14 cellular contexts compared by ENCODE assay signal in genomic region chr5:523658-524441, GRCh38. TPM values are rescaled to one million over a fixed set of nuclear protein-coding genes. Genes with fewer than 3 reads are reported as not detected.
DNase-seq lines count a peak whose midpoint lies in the region; ATAC-seq, FAIRE-seq and TF ChIP-seq lines count a peak whose summit lies in the region.
"Had no signal": no experiment of that assay in that cellular context is flagged by ENCODE, and none has a peak within 500 bp of the region (broad histone marks: within the 10 kb centered on the region; RNA-seq: fewer than 3 reads in every experiment).

No MANE protein-coding gene starts in this region.

- no peaks in the 10 kb centered on the region for H4K20me1 ChIP-seq in astrocyte (ENCODE audit: insufficient read depth, low read length)

- no peak for FAIRE-seq in astrocyte (lab: Jason Lieb, UNC)
- FAIRE-seq: colon, G401.6 had no signal

- ATAC-seq in heart left ventricle (no peak), left cardiac atrium (no peak), HG03571 (IDR thresholded peaks at IDR 0.05; ENCODE audit: unreplicated experiment) (no peak)
- ATAC-seq: gastrocnemius medialis had no signal

- H4K8ac ChIP-seq in mesenchymal stem cell (ENCODE audit: low read length): no peak overlapping the region

- intact Hi-C loops in heart left ventricle (cut with DNase I) (no loop called here), left cardiac atrium (cut with DNase I) (no loop called here)

- DNase-seq in heart left ventricle: no peak
- DNase-seq in left cardiac atrium: no peak
- no peak for DNase-seq in astrocyte (ENCODE audit: low read depth)
- no peak for DNase-seq in mesenchymal stem cell
- no peak for DNase-seq in type B pancreatic cell (ENCODE audit: extremely low spot score, unreplicated experiment)
- no peak for DNase-seq in NCI-H2107 treated with DMSO at 0.1 percent for 48 hours (lab: John Stamatoyannopoulos, UW; ENCODE audit: unreplicated experiment)
- no peak for DNase-seq in dedifferentiated amniotic fluid mesenchymal stem cell (ENCODE audit: extremely low spot score)
- DNase-seq: activated CD4-positive, alpha-beta T cell treated with anti-CD3 and anti-CD28 coated beads, Interleukin-2, amount 10 ng/mL, durations not matched to agents 24 days and 14 days; activated gamma-delta T cell treated with Interleukin-2 at 50 U/mL for 16 hours; gastrocnemius medialis; trophoblast cell had no signal

- H3K79me1 ChIP-seq in mesenchymal stem cell (replicated peaks; ENCODE audit: low read length, poor library complexity, severe bottlenecking): no peaks in the 10 kb centered on the region

- no peak overlapping the region for H3K4ac ChIP-seq in mesenchymal stem cell (ENCODE audit: low read depth in 1 of 2, low read length in 2 of 2)

- no peak overlapping the region for H2BK120ac ChIP-seq in mesenchymal stem cell (ENCODE audit: low read depth, low read length)

- 1 to 2% (median 2%) methylated on average over 26 to 93 of the region's 93 CpGs for WGBS in heart left ventricle, 4 donors
- 6% methylated on average over 41 of the region's 93 CpGs for WGBS in mesenchymal stem cell

- H3K4me3 ChIP-seq in heart left ventricle (peak overlapping the region in 10 of 12 donors; percentile 10 to 39 (median 26)), astrocyte (ENCODE audit: insufficient read depth, low read depth, low read length) (no peak overlapping the region), mesenchymal stem cell (ENCODE audit: insufficient read depth in 1 of 2, low read depth in 1 of 2, low read length in 2 of 2) (peak overlapping the region in 1 of 2 experiments; percentile 17)

- no peak overlapping the region for H3K23ac ChIP-seq in mesenchymal stem cell (ENCODE audit: low read length in 2 of 2)

- H3K4me2 ChIP-seq in astrocyte (ENCODE audit: low read length) (peak overlapping the region; percentile 44), mesenchymal stem cell (ENCODE audit: low read length, poor library complexity, severe bottlenecking) (peak overlapping the region; percentile 47)

- no peaks in the 10 kb centered on the region for H3K9me3 ChIP-seq in heart left ventricle
- no peaks in the 10 kb centered on the region for H3K9me3 ChIP-seq in astrocyte (ENCODE audit: insufficient read depth, low read depth, low read length)
- no peaks in the 10 kb centered on the region for H3K9me3 ChIP-seq in mesenchymal stem cell (ENCODE audit: control insufficient read depth, low read length)
- H3K9me3 ChIP-seq: gastrocnemius medialis had no signal

- H4K91ac ChIP-seq in mesenchymal stem cell (ENCODE audit: low read length): no peak overlapping the region

- peak overlapping the region; percentile 68 for H3K4me3 Mint-ChIP-seq in astrocyte (ENCODE audit: unreplicated experiment)
- peak overlapping the region; percentile 81 for H3K4me3 Mint-ChIP-seq in type B pancreatic cell
- H3K4me3 Mint-ChIP-seq: activated CD4-positive, alpha-beta T cell treated with anti-CD3 and anti-CD28 coated beads, Interleukin-2, amount 10 ng/mL, durations not matched to agents 24 days and 14 days had no signal

- H3K4me1 ChIP-seq in heart left ventricle (peaks cover 0 to 31% (median 3%) of the 10 kb centered on the region in 12 donors), astrocyte (ENCODE audit: insufficient read depth, low read length) (peaks cover 2% of the 10 kb centered on the region), mesenchymal stem cell (ENCODE audit: control insufficient read depth, insufficient read depth, low read depth, low read length) (peaks cover 8% of the 10 kb centered on the region)
- H3K4me1 ChIP-seq: gastrocnemius medialis had no signal

- H2AFZ ChIP-seq in astrocyte (ENCODE audit: low read depth, low read length) (no peak overlapping the region), mesenchymal stem cell (ENCODE audit: low read depth, low read length) (no peak overlapping the region)

- H3K9me3 Mint-ChIP-seq in astrocyte (ENCODE audit: unreplicated experiment) (no peaks in the 10 kb centered on the region), type B pancreatic cell (no peaks in the 10 kb centered on the region)
- H3K9me3 Mint-ChIP-seq: activated CD4-positive, alpha-beta T cell treated with anti-CD3 and anti-CD28 coated beads, Interleukin-2, amount 10 ng/mL, durations not matched to agents 24 days and 14 days had no signal

- H3K27ac ChIP-seq in heart left ventricle: no peak overlapping the region
- H3K27ac ChIP-seq in astrocyte (ENCODE audit: low read depth, low read length): no peak overlapping the region
- H3K27ac ChIP-seq in mesenchymal stem cell (ENCODE audit: low read length, poor library complexity, severe bottlenecking): no peak overlapping the region
- H3K27ac ChIP-seq: gastrocnemius medialis had no signal

- H3K36me3 ChIP-seq in heart left ventricle (no peaks in the 10 kb centered on the region), astrocyte (ENCODE audit: insufficient read depth, low read length) (no peaks in the 10 kb centered on the region), mesenchymal stem cell (ENCODE audit: control insufficient read depth in 1 of 2, insufficient read depth in 2 of 2, low read depth in 1 of 2, low read length in 2 of 2) (no peaks in the 10 kb centered on the region)
- H3K36me3 ChIP-seq: gastrocnemius medialis had no signal

- peaks cover 6% of the 10 kb centered on the region for H3K4me1 Mint-ChIP-seq in astrocyte (ENCODE audit: low read depth, unreplicated experiment)
- peaks cover 14% of the 10 kb centered on the region for H3K4me1 Mint-ChIP-seq in type B pancreatic cell (ENCODE audit: unreplicated experiment)

- no peak overlapping the region for H2BK12ac ChIP-seq in mesenchymal stem cell (ENCODE audit: low read length in 2 of 2)

- H3K27ac Mint-ChIP-seq in astrocyte (ENCODE audit: unreplicated experiment) (no peak overlapping the region), type B pancreatic cell (no peak overlapping the region)
- H3K27ac Mint-ChIP-seq: activated CD4-positive, alpha-beta T cell treated with anti-CD3 and anti-CD28 coated beads, Interleukin-2, amount 10 ng/mL, durations not matched to agents 24 days and 14 days had no signal

- no peak for TF ChIP-seq POLR2A in heart left ventricle (IDR thresholded peaks at IDR 0.05)

- H3K79me2 ChIP-seq in astrocyte (ENCODE audit: insufficient read depth, low read length): no peaks in the 10 kb centered on the region

- no peak overlapping the region for H3K14ac ChIP-seq in mesenchymal stem cell (ENCODE audit: low read length in 2 of 2)

- H2BK15ac ChIP-seq in mesenchymal stem cell (ENCODE audit: low read depth, poor library complexity, severe bottlenecking): no peak overlapping the region

- peaks cover 70% of the 10 kb centered on the region for H3K27me3 Mint-ChIP-seq in astrocyte (ENCODE audit: low read depth, unreplicated experiment)
- H3K27me3 Mint-ChIP-seq in type B pancreatic cell: peaks cover 64% of the 10 kb centered on the region

- no peak overlapping the region for H2BK5ac ChIP-seq in mesenchymal stem cell (ENCODE audit: low read depth, low read length, poor library complexity, severe bottlenecking)

- no peak for TF ChIP-seq CTCF in heart left ventricle (IDR thresholded peaks at IDR 0.05)
- no peak for TF ChIP-seq CTCF in astrocyte (IDR thresholded peaks at IDR 0.05; ENCODE audit: insufficient read depth, low read depth, low read length)
- no peak for TF ChIP-seq CTCF in type B pancreatic cell (conservative IDR thresholded peaks at IDR 0.05)

- H3K27me3 ChIP-seq in heart left ventricle (peaks cover 64 to 100% (median 78%) of the 10 kb centered on the region in 9 donors), astrocyte (ENCODE audit: insufficient read depth, low read length) (peaks cover 57% of the 10 kb centered on the region), mesenchymal stem cell (ENCODE audit: control insufficient read depth in 1 of 2, insufficient read depth in 1 of 2, low read length in 2 of 2) (peaks cover 80 to 82% of the 10 kb centered on the region in 2 experiments)

- H2AK5ac ChIP-seq in mesenchymal stem cell (ENCODE audit: low read length, severe bottlenecking): no peak overlapping the region

- H3K9ac ChIP-seq in astrocyte (ENCODE audit: low read length) (no peak overlapping the region), mesenchymal stem cell (ENCODE audit: low read length) (no peak overlapping the region)

- H3K36me3 Mint-ChIP-seq in astrocyte (ENCODE audit: low read depth, unreplicated experiment): no peaks in the 10 kb centered on the region
- no peaks in the 10 kb centered on the region for H3K36me3 Mint-ChIP-seq in type B pancreatic cell

- H3K18ac ChIP-seq in mesenchymal stem cell (ENCODE audit: low read depth in 1 of 2, low read length in 2 of 2): no peak overlapping the region

RNA-seq across cellular contexts. Expression of gene SLC9A3, which starts 0.4 kb away (rescaled TPM):
- total RNA-seq in heart left ventricle (1 to 10 TPM in 6 of 9 donors, under 1 TPM in 3; 0.65 to 3.8 (median 1.1) TPM), left cardiac atrium (under 1 TPM; 0.77 to 0.99 TPM), astrocyte (1.0 and 1.1 TPM in 2 replicates), type B pancreatic cell (ENCODE audit: low replicate concordance) (6.4 and 8.0 TPM in 2 replicates)
- under 1 TPM; 0.50 to 0.82 TPM for polyA plus RNA-seq in heart left ventricle
- 1.1 TPM for polyA plus RNA-seq in mesenchymal stem cell (2013, experiment 1 of 2)
- 1.1 TPM for polyA plus RNA-seq in mesenchymal stem cell (2013, experiment 2 of 2)
